In genomic region chr1:173341307-173341706, GRCh38 we compare ENCODE assay signal across 19 cellular contexts.
DNase-seq lines count a peak whose midpoint lies in the region; ATAC-seq and TF ChIP-seq lines count a peak whose summit lies in the region.
"Had no signal": no experiment of that assay in that cellular context is flagged by ENCODE, and none has a peak within 500 bp of the region (broad histone marks: within the 10 kb centered on the region; RNA-seq: fewer than 3 reads in every experiment).

No MANE protein-coding gene starts in this region.

- no peak for TF ChIP-seq EP300 in esophagus muscularis mucosa (IDR thresholded peaks at IDR 0.05)

- peaks cover 0 to 5% (median 0%) of the 10 kb centered on the region in 4 donors for H3K4me1 ChIP-seq in esophagus muscularis mucosa
- H3K4me1 ChIP-seq: HAP-1, tibial artery had no signal

- no peaks in the 10 kb centered on the region for H3K36me3 ChIP-seq in MG63
- H3K36me3 ChIP-seq in esophagus muscularis mucosa: no peaks in the 10 kb centered on the region
- H3K36me3 ChIP-seq: HAP-1, sigmoid colon, tibial artery had no signal

- H3K9me3 ChIP-seq in MG63: no peaks in the 10 kb centered on the region; the same call in 1 of the 2 replicates
- H3K9me3 ChIP-seq in esophagus muscularis mucosa: no peaks in the 10 kb centered on the region
- H3K9me3 ChIP-seq: HAP-1, tibial artery had no signal

- H3K27me3 ChIP-seq in MG63 (no peaks in the 10 kb centered on the region), esophagus muscularis mucosa (no peaks in the 10 kb centered on the region)
- H3K27me3 ChIP-seq: sigmoid colon, tibial artery had no signal

- H3K4me3 ChIP-seq in AG10803 (ENCODE audit: low read length): no peak overlapping the region
- H3K4me3 ChIP-seq in MG63: no peak overlapping the region
- no peak overlapping the region for H3K4me3 ChIP-seq in esophagus muscularis mucosa
- H3K4me3 ChIP-seq: HAP-1, sigmoid colon, tibial artery had no signal

- TF ChIP-seq POLR2A in esophagus muscularis mucosa (IDR thresholded peaks at IDR 0.05; ENCODE audit: low read depth): no peak

- TF ChIP-seq CTCF in AG10803 (conservative IDR thresholded peaks at IDR 0.05; ENCODE audit: low read length) (no peak), esophagus muscularis mucosa (IDR thresholded peaks at IDR 0.05) (no peak)

- intact Hi-C loops in esophagus muscularis mucosa (cut with DNase I): no loop called here

- ATAC-seq in GM19397 (IDR thresholded peaks at IDR 0.05; ENCODE audit: unreplicated experiment): no peak
- no peak for ATAC-seq in GM18870 (IDR thresholded peaks at IDR 0.05; ENCODE audit: unreplicated experiment)

- DNase-seq in AG10803 (ENCODE audit: low read depth) (peak; percentile 81), MG63 (peak; percentile 93), esophagus muscularis mucosa (ENCODE audit: extremely low spot score) (peak; percentile 66), iris pigment epithelial cell (ENCODE audit: low read depth) (peak; percentile 43), T-helper 1 cell (no peak), iPS-NIHi11 (ENCODE audit: low spot score) (no peak)
- DNase-seq: activated CD4-positive, alpha-beta T cell treated with anti-CD3 and anti-CD28 coated beads, Interleukin-2, amount 10 ng/mL, durations not matched to agents 7 days and 5 days; activated naive CD8-positive, alpha-beta T cell treated with anti-CD3 and anti-CD28 coated beads, Interleukin-2, amount 10 ng/mL, durations not matched to agents 7 days and 5 days; activated T-cell treated with anti-CD3 and anti-CD28 coated beads for 4 hours; NCI-H1105; NCI-H2171 treated with DMSO at 0.1 percent for 48 hours; sigmoid colon; stimulated activated CD4-positive, alpha-beta T cell treated with anti-CD3 and anti-CD28 coated beads, Interleukin-4, amount 100 ng/mL, for 24 hours; T-helper 9 cell had no signal

- no peak overlapping the region for H3K27ac ChIP-seq in esophagus muscularis mucosa (replicated peaks in 1 of 4)
- H3K27ac ChIP-seq: epithelial cell of prostate, sigmoid colon, tibial artery had no signal

- WGBS in esophagus muscularis mucosa: 74% methylated on average over 5 of the region's 5 CpGs

Comparison
In these comparisons a context has a peak if more than half of its experiments do, and no peak if none do; other contexts are left out.
1. DNase-seq: peak in AG10803 (single experiment), MG63 (single experiment), esophagus muscularis mucosa (single experiment) and iris pigment epithelial cell (single experiment); none in T-helper 1 cell (0 of 5) and iPS-NIHi11 (single experiment).